In the genomic region with DNA sequence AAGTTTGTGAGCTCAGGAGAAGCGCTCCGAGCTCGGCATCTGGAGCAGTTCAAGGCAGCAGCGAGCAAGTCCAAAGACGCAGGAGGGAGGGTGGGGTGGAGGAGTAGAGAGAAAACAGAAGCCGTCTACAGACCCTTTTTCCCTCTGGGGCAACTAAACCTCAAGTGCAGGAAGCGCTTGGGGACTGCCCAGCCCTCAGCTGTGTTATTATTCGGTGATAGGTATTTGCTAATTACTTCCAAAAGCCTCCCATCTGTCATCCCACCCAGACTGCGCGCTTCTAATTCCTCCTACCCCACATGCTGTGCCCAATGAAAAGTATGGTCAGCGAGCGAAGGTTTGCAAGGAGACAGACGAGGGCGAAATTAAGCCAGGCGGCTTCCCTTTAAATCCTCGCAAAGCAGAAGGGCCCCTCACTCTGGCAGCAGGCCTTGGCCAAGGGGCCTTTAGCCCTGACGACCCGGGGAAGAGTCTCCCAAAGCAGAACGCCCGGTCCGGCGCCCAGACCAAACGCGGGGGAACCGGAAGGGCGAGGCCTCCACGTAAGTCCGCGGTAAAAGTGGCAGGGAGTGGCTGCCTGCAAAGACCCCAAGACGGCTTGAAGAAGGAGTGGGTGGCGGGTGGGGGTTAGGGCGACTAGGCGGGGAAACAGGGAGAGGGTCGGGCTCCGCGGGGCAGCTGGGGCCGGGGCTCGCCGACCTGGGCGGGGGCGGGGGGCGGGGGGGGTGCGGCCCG, we compare ENCODE assay signal across 8 cellular contexts. TPM values are rescaled to one million over a fixed set of nuclear protein-coding genes. Genes with fewer than 3 reads are reported as not detected.
A peak's percentile ranks its signal among the peaks of the same experiment; 100 is the strongest.
DNase-seq lines count a peak whose midpoint lies in the region; ATAC-seq and TF ChIP-seq lines count a peak whose summit lies in the region.

No MANE protein-coding gene starts in this region.

- ATAC-seq in body of pancreas (peak; percentile 27), thoracic aorta (ENCODE audit: insufficient number of reproducible peaks, low FRiP score, low read depth) (no peak), GM21825 (IDR thresholded peaks at IDR 0.05; ENCODE audit: unreplicated experiment) (no peak)

- peak overlapping the region; percentile 32 for H3K4me3 ChIP-seq in AG04449 (ENCODE audit: low read depth, low read length)
- peak overlapping the region; percentile 11 to 15 for H3K4me3 ChIP-seq in body of pancreas
- peak overlapping the region; percentile 95 for H3K4me3 ChIP-seq in thoracic aorta
- no peak overlapping the region for H3K4me3 ChIP-seq in Karpas-422 (ENCODE audit: low read length)

- POLR2A ChIA-PET in AG04449 (lab: Yijun Ruan, JAX) = no interaction called here

- TF ChIP-seq CTCF in AG04449 (IDR thresholded peaks at IDR 0.05; ENCODE audit: insufficient read depth, low read length, missing control alignments) = no peak
- TF ChIP-seq CTCF in body of pancreas (IDR thresholded peaks at IDR 0.05) = no peak
- no peak for TF ChIP-seq CTCF in thoracic aorta (IDR thresholded peaks at IDR 0.05)

- TF ChIP-seq POLR2A in body of pancreas (IDR thresholded peaks at IDR 0.05) = peak in 2 of 3 donors; percentile 60 to 71

- H3K4me1 ChIP-seq in body of pancreas (peaks cover 40% of the 10 kb centered on the region), thoracic aorta (ENCODE audit: control insufficient read depth in 1 of 2, low read depth in 2 of 2) (peaks cover 26 to 49% of the 10 kb centered on the region in 2 donors), Karpas-422 (ENCODE audit: low read length) (no peaks in the 10 kb centered on the region)

- H4K20me1 ChIP-seq in Karpas-422 (ENCODE audit: insufficient read depth, low read depth, low read length) = no peaks in the 10 kb centered on the region

- TF ChIP-seq RAD21 in Ishikawa (IDR thresholded peaks at IDR 0.05; ENCODE audit: low read depth) = no peak; the same call in 1 of the 2 replicates

- no peaks in the 10 kb centered on the region for H3K9me2 ChIP-seq in Karpas-422 (replicated peaks; ENCODE audit: insufficient read depth, low read length)

- no peaks in the 10 kb centered on the region for H3K27me3 ChIP-seq in body of pancreas
- no peaks in the 10 kb centered on the region for H3K27me3 ChIP-seq in thoracic aorta (replicated peaks; ENCODE audit: insufficient read depth)
- no peaks in the 10 kb centered on the region for H3K27me3 ChIP-seq in Karpas-422 (ENCODE audit: low read length)

- CTCF ChIA-PET in AG04449 (lab: Yijun Ruan, JAX) = interaction anchor here (1.1 to 14.1 kb wide), 7 partner anchors 10 to 212 kb away, joined by 3 to 269 read pairs (median 3); no protein-coding TSS in a partner anchor

- intact Hi-C loops in body of pancreas (cut with DNase I) = loop anchor here (5.0 to 10.0 kb wide), 2 partner anchors 73 to 135 kb away; no protein-coding TSS in a partner anchor

- WGBS in body of pancreas, 2 donors = 16 to 24% methylated on average over 14 to 33 of the region's 44 CpGs

- no peak overlapping the region for H3K4me2 ChIP-seq in Karpas-422 (ENCODE audit: low read depth, low read length, poor library complexity, severe bottlenecking)

- H2AFZ ChIP-seq in Karpas-422 (ENCODE audit: low read length) = no peak overlapping the region

- peak overlapping the region; percentile 35 to 88 (median 78) for H3K27ac ChIP-seq in body of pancreas
- H3K27ac ChIP-seq in thoracic aorta = peak overlapping the region; percentile 95 to 97
- H3K27ac ChIP-seq in Karpas-422 (ENCODE audit: low read length) = no peak overlapping the region

- no peaks in the 10 kb centered on the region for H3K79me2 ChIP-seq in Karpas-422 (ENCODE audit: low read length)

- DNase-seq in AG04449 (ENCODE audit: low read depth, low spot score) (no peak), body of pancreas (peak; percentile 39 to 64 (median 52)), left kidney (ENCODE audit: low read depth, low spot score) (peak; percentile 68), thoracic aorta (ENCODE audit: low spot score) (no peak), dermis blood vessel endothelial cell (no peak), Karpas-422 (no peak)

- H3K9ac ChIP-seq in Karpas-422 (ENCODE audit: low read length) = no peak overlapping the region

- H3K36me3 ChIP-seq in body of pancreas (replicated peaks in 1 of 2; ENCODE audit: insufficient read depth in 1 of 2, low read depth in 2 of 2) = no peaks in the 10 kb centered on the region
- no peaks in the 10 kb centered on the region for H3K36me3 ChIP-seq in thoracic aorta
- no peaks in the 10 kb centered on the region for H3K36me3 ChIP-seq in Karpas-422 (ENCODE audit: insufficient read depth, low read length)

- no peaks in the 10 kb centered on the region for H3K9me3 ChIP-seq in body of pancreas
- no peaks in the 10 kb centered on the region for H3K9me3 ChIP-seq in thoracic aorta
- no peaks in the 10 kb centered on the region for H3K9me3 ChIP-seq in Karpas-422 (ENCODE audit: low read length)

- TF ChIP-seq EP300 in Ishikawa (IDR thresholded peaks at IDR 0.05; ENCODE audit: borderline replicate concordance) = no peak

TF ChIP-seq in Ishikawa, 13 proteins besides CTCF, POLR2A, EP300 and RAD21:
- TF ChIP-seq, protein P1, sequence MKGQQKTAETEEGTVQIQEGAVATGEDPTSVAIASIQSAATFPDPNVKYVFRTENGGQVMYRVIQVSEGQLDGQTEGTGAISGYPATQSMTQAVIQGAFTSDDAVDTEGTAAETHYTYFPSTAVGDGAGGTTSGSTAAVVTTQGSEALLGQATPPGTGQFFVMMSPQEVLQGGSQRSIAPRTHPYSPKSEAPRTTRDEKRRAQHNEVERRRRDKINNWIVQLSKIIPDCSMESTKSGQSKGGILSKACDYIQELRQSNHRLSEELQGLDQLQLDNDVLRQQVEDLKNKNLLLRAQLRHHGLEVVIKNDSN (IDR thresholded peaks at IDR 0.05) = no peak
- TF ChIP-seq YY1 (IDR thresholded peaks at IDR 0.05; ENCODE audit: low read depth) (no peak), CREB1 (IDR thresholded peaks at IDR 0.05; ENCODE audit: low read depth) (no peak), NFIC (IDR thresholded peaks at IDR 0.05) (no peak), TCF12 (IDR thresholded peaks at IDR 0.05; ENCODE audit: low read depth) (peak; percentile 37; the same call in 1 of the 2 replicates), CEBPB (IDR thresholded peaks at IDR 0.05) (no peak), ZBTB7A (IDR thresholded peaks at IDR 0.05; ENCODE audit: low read depth) (0 out of 2 replicates have a peak, but pooled peaks have one; percentile 6), TEAD4 (IDR thresholded peaks at IDR 0.05) (peak; percentile 14), EGR1 (IDR thresholded peaks at IDR 0.05) (peak; percentile 44; the same call in 1 of the 2 replicates), FOXM1 (IDR thresholded peaks at IDR 0.05; ENCODE audit: borderline replicate concordance, low read depth) (no peak), TAF1 (IDR thresholded peaks at IDR 0.05; ENCODE audit: low read depth) (peak; percentile 18)
- TF ChIP-seq, protein P2, sequence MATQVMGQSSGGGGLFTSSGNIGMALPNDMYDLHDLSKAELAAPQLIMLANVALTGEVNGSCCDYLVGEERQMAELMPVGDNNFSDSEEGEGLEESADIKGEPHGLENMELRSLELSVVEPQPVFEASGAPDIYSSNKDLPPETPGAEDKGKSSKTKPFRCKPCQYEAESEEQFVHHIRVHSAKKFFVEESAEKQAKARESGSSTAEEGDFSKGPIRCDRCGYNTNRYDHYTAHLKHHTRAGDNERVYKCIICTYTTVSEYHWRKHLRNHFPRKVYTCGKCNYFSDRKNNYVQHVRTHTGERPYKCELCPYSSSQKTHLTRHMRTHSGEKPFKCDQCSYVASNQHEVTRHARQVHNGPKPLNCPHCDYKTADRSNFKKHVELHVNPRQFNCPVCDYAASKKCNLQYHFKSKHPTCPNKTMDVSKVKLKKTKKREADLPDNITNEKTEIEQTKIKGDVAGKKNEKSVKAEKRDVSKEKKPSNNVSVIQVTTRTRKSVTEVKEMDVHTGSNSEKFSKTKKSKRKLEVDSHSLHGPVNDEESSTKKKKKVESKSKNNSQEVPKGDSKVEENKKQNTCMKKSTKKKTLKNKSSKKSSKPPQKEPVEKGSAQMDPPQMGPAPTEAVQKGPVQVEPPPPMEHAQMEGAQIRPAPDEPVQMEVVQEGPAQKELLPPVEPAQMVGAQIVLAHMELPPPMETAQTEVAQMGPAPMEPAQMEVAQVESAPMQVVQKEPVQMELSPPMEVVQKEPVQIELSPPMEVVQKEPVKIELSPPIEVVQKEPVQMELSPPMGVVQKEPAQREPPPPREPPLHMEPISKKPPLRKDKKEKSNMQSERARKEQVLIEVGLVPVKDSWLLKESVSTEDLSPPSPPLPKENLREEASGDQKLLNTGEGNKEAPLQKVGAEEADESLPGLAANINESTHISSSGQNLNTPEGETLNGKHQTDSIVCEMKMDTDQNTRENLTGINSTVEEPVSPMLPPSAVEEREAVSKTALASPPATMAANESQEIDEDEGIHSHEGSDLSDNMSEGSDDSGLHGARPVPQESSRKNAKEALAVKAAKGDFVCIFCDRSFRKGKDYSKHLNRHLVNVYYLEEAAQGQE (IDR thresholded peaks at IDR 0.05; ENCODE audit: low read depth) = no peak
- TF ChIP-seq, protein P3, sequence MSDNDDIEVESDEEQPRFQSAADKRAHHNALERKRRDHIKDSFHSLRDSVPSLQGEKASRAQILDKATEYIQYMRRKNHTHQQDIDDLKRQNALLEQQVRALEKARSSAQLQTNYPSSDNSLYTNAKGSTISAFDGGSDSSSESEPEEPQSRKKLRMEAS (IDR thresholded peaks at IDR 0.05) = peak; percentile 87

RNA-seq across cellular contexts. Expression of a gene that starts 0.5 kb away (rescaled TPM):
- 10 to 100 TPM; 66.6 to 91.3 TPM for total RNA-seq in body of pancreas
- total RNA-seq in thoracic aorta = 100 to 1,000 TPM; 249 to 300 TPM
- total RNA-seq in dermis blood vessel endothelial cell = 517 and 1,153 TPM in 2 replicates
- not detected in 2 replicates for total RNA-seq in Karpas-422 (2014; rRNA removed; shearing (Covaris generic); ENCODE audit: low replicate concordance)

Comparison
In these comparisons a context has a peak if more than half of its experiments do, and no peak if none do; other contexts are left out.
1. DNase-seq: peak in body of pancreas (4 of 4) and left kidney (single experiment); none in AG04449 (single experiment), thoracic aorta (single experiment), dermis blood vessel endothelial cell (single experiment) and Karpas-422 (single experiment).
2. RNA of a gene that starts 0.5 kb away (total RNA-seq): 517 to 1,153 TPM in dermis blood vessel endothelial cell, 249 to 300 TPM in thoracic aorta and 66.6 to 91.3 TPM in body of pancreas; not detected in Karpas-422; every median in the first group is over 10 times any median in the second.